Comparison of ENCODE assay signal across 6 cellular contexts in the genomic region with DNA sequence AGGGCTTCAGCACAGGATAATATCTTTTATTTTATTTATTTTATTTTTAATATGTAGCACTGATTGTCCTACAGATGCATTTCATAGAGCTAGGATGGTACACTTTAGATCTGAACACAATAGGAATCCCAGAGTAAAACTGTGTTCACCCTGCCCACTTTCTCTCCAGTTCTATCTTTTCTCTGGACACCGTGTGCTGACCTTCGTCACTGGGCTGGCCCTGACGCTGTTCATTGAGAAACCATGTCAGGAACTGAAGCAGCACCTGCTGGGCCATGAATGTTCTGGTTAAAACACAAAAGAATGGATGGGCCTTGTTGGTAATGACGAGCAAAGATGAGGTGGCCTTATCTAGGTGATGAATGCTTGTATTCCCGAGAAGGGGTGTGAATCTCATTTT.
"Had no signal": no experiment of that assay in that cellular context is flagged by ENCODE, and none has a peak within 500 bp of the region (broad histone marks: within the 10 kb centered on the region; RNA-seq: fewer than 3 reads in every experiment).

No MANE protein-coding gene starts in this region.

- ATAC-seq: GM23338, K562 had no signal

- H3K4me3 ChIP-seq: GM23338, K562 had no signal

- DNase-seq: H9, HFFc6, IMR-90, KG1 had no signal
